ENCODE assay signal across 15 cellular contexts in the genomic region with DNA sequence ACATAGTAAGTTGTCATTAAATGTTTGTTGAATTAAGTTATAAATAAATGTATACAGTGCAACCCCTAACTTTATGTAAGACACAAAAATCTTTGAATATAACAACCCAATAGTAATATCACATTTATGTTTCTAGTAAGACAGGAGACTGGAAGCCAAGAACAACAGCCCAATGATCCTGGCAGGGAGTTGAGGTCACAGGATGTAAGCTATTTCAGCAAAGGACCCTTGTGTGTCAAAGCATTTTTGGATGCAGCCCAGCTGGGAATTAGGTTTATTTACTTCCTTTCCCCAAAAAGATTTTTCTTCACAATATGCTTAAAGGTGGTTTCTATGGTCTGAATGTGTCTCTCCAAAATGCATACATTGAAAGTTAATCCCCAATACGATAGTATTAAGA. TPM values are rescaled to one million over a fixed set of nuclear protein-coding genes. Genes with fewer than 3 reads are reported as not detected.
"Had no signal": no experiment of that assay in that cellular context is flagged by ENCODE, and none has a peak within 500 bp of the region (broad histone marks: within the 10 kb centered on the region; RNA-seq: fewer than 3 reads in every experiment).

No MANE protein-coding gene starts in this region.

- H3K4me3 ChIP-seq: ascending aorta, left lung, neural progenitor cell, SK-N-MC had no signal

- H3K36me3 Mint-ChIP-seq: neural progenitor cell, WTC11 had no signal

- H3K27me3 Mint-ChIP-seq: stimulated activated naive CD8-positive, alpha-beta T cell treated with anti-CD3 and anti-CD28 coated beads, Interleukin-15, Interleukin-2, amounts not matched to agents 100 ng/mL and 50 ng/mL, for 24 hours had no signal

- DNase-seq: activated CD4-positive, alpha-beta T cell treated with anti-CD3 and anti-CD28 coated beads for 48 hours; activated naive CD4-positive, alpha-beta T cell; caudate nucleus; cortex of kidney; effector memory CD4-positive, alpha-beta T cell; islet precursor cell; left lung; stimulated activated CD4-positive, alpha-beta T cell treated with anti-CD3 and anti-CD28 coated beads, Interleukin-4, amount 100 ng/mL, for 24 hours had no signal

- H3K4me3 Mint-ChIP-seq: activated T-helper 1 cell treated with anti-CD3 and anti-CD28 coated beads, Interleukin-12 subunit alpha, Interleukin-12 subunit beta, Interleukin-2, Interleukin-4 antibody, amounts not matched to agents 30 ng/mL and 10 ng/mL and 1 ng/mL, durations not matched to agents 14 hours and 24 hours and 36 hours; neural progenitor cell; stimulated activated naive CD8-positive, alpha-beta T cell treated with anti-CD3 and anti-CD28 coated beads, Interleukin-15, Interleukin-2, amounts not matched to agents 100 ng/mL and 50 ng/mL, for 24 hours; WTC11 had no signal

- ATAC-seq: left lung, WTC11 had no signal

- H3K4me1 Mint-ChIP-seq: neural progenitor cell, WTC11 had no signal

- H3K27ac Mint-ChIP-seq: activated T-helper 1 cell treated with anti-CD3 and anti-CD28 coated beads, Interleukin-12 subunit alpha, Interleukin-12 subunit beta, Interleukin-2, Interleukin-4 antibody, amounts not matched to agents 30 ng/mL and 10 ng/mL and 1 ng/mL, durations not matched to agents 14 hours and 24 hours and 36 hours; neural progenitor cell; stimulated activated naive CD8-positive, alpha-beta T cell treated with anti-CD3 and anti-CD28 coated beads, Interleukin-15, Interleukin-2, amounts not matched to agents 100 ng/mL and 50 ng/mL, for 24 hours; WTC11 had no signal

- H3K9me3 Mint-ChIP-seq: activated T-helper 1 cell treated with anti-CD3 and anti-CD28 coated beads, Interleukin-12 subunit alpha, Interleukin-12 subunit beta, Interleukin-2, Interleukin-4 antibody, amounts not matched to agents 30 ng/mL and 10 ng/mL and 1 ng/mL, durations not matched to agents 14 hours and 24 hours and 36 hours; neural progenitor cell; stimulated activated naive CD8-positive, alpha-beta T cell treated with anti-CD3 and anti-CD28 coated beads, Interleukin-15, Interleukin-2, amounts not matched to agents 100 ng/mL and 50 ng/mL, for 24 hours had no signal

RNA-seq across cellular contexts. Expression of gene ABCA4, which starts 34.0 kb away (rescaled TPM):
- total RNA-seq: activated T-helper 1 cell treated with anti-CD3 and anti-CD28 coated beads, Interleukin-12 subunit alpha, Interleukin-12 subunit beta, Interleukin-2, Interleukin-4 antibody, amounts not matched to agents 30 ng/mL and 10 ng/mL and 1 ng/mL, durations not matched to agents 14 hours and 24 hours and 36 hours; ascending aorta; epithelial cell of proximal tubule had no signal
